ENCODE assay signal across 1 cellular context in the genomic region with DNA sequence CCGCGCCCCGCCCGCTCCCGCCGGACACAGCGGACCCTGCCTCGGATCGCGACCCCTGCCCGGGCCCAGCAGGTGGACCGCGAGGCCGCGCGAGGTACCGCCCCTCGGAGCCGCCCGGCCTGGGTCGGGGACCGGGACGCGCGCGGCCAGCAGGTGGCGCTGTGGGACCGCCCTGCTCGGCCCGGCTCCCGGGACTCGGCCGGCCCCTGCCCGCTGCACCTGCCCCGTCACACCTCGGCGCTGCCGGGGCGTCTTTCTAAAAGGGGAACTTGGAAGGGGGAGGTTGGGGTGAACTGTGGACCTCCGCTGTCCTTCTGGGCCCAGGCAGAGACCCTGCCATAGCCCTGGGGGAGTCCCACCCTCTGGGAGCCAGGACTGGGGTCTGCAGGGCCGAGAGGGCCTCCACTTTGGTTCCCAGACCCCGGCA.
TF ChIP-seq lines count a peak whose summit lies in the region.

No MANE protein-coding gene starts in this region.

TF ChIP-seq in K562, 482 proteins besides CTCF, POLR2A, EP300 and RAD21 (continued from another document):
- TF ChIP-seq ETS1 (conservative IDR thresholded peaks at IDR 0.05; ENCODE audit: control insufficient read depth, low read depth, low read length): no peak
- no peak for TF ChIP-seq KLF13 (tag; IDR thresholded peaks at IDR 0.05; ENCODE audit: borderline replicate concordance, low read depth)
- no peak for TF ChIP-seq TOE1 (IDR thresholded peaks at IDR 0.05; ENCODE audit: borderline replicate concordance)
- TF ChIP-seq TOE1 (CRISPR knock-in tag; IDR thresholded peaks at IDR 0.05; ENCODE audit: borderline replicate concordance, low read depth): no peak
- TF ChIP-seq POLR2AphosphoS5 (IDR thresholded peaks at IDR 0.05; ENCODE audit: control insufficient read depth, insufficient read depth, low read depth, low read length): no peak
- TF ChIP-seq ZNF717 (CRISPR knock-in tag; IDR thresholded peaks at IDR 0.05): no peak
- TF ChIP-seq MITF (IDR thresholded peaks at IDR 0.05): no peak
- no peak for TF ChIP-seq RBM25 (IDR thresholded peaks at IDR 0.05; ENCODE audit: low read depth, low read length, severe bottlenecking)
- no peak for TF ChIP-seq NEUROD1 (IDR thresholded peaks at IDR 0.05; ENCODE audit: borderline replicate concordance, low read depth, low read length, partially characterized antibody)
- no peak for TF ChIP-seq PBX2 (CRISPR knock-in tag; IDR thresholded peaks at IDR 0.05; ENCODE audit: low read depth)
- TF ChIP-seq PBX2 (tag; conservative IDR thresholded peaks at IDR 0.05; ENCODE audit: low read depth): no peak
- no peak for TF ChIP-seq PURB (CRISPR knock-in tag; IDR thresholded peaks at IDR 0.05; ENCODE audit: low read depth)
- TF ChIP-seq E4F1 (CRISPR knock-in tag; IDR thresholded peaks at IDR 0.05; ENCODE audit: borderline replicate concordance): no peak
- TF ChIP-seq BACH1 (tag; IDR thresholded peaks at IDR 0.05): no peak
- TF ChIP-seq CHCHD3 (CRISPR knock-in tag; IDR thresholded peaks at IDR 0.05): no peak
- TF ChIP-seq, protein P1, sequence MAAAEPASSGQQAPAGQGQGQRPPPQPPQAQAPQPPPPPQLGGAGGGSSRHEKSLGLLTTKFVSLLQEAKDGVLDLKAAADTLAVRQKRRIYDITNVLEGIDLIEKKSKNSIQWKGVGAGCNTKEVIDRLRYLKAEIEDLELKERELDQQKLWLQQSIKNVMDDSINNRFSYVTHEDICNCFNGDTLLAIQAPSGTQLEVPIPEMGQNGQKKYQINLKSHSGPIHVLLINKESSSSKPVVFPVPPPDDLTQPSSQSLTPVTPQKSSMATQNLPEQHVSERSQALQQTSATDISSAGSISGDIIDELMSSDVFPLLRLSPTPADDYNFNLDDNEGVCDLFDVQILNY (CRISPR knock-in tag; IDR thresholded peaks at IDR 0.05): no peak
- no peak for TF ChIP-seq ETS2 (tag; IDR thresholded peaks at IDR 0.05; ENCODE audit: borderline replicate concordance, poor library complexity, severe bottlenecking)
- TF ChIP-seq NCOA4 (IDR thresholded peaks at IDR 0.05; ENCODE audit: partially characterized antibody): no peak
- no peak for TF ChIP-seq NR2C2 (CRISPR knock-in tag; IDR thresholded peaks at IDR 0.05)
- no peak for TF ChIP-seq NR2C2 (tag; IDR thresholded peaks at IDR 0.05)
- no peak for TF ChIP-seq CCNT2 (IDR thresholded peaks at IDR 0.05; ENCODE audit: borderline replicate concordance, extremely low read depth, insufficient read length, low read depth, low read length)
- no peak for TF ChIP-seq NR1H2 (CRISPR knock-in tag; IDR thresholded peaks at IDR 0.05)
- no peak for TF ChIP-seq TEAD2 (tag; IDR thresholded peaks at IDR 0.05)
- TF ChIP-seq NONO (IDR thresholded peaks at IDR 0.05; ENCODE audit: low read depth in 2 of 2, low read length in 1 of 2): peak in 1 of 2 experiments; percentile 40; a peak in 1 of 4 replicates
- TF ChIP-seq JUN (IDR thresholded peaks at IDR 0.05; ENCODE audit: borderline replicate concordance, low read depth, low read length): no peak
- TF ChIP-seq JUN (CRISPR knock-in tag; IDR thresholded peaks at IDR 0.05; ENCODE audit: borderline replicate concordance): no peak
- TF ChIP-seq, protein P2, sequence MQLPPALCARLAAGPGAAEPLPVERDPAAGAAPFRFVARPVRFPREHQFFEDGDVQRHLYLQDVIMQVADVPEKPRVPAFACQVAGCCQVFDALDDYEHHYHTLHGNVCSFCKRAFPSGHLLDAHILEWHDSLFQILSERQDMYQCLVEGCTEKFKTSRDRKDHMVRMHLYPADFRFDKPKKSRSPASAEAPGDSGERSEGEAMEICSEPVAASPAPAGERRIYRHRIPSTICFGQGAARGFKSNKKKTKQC (CRISPR knock-in tag; IDR thresholded peaks at IDR 0.05): no peak
